ENCODE assay signal across 19 cellular contexts in genomic region chr1:182041615-182042014, GRCh38. TPM values are rescaled to one million over a fixed set of nuclear protein-coding genes. Genes with fewer than 3 reads are reported as not detected.
"Had no signal": no experiment of that assay in that cellular context is flagged by ENCODE, and none has a peak within 500 bp of the region (broad histone marks: within the 10 kb centered on the region; RNA-seq: fewer than 3 reads in every experiment).

No MANE protein-coding gene starts in this region.

- H3K4me1 ChIP-seq: gastrocnemius medialis had no signal

- DNase-seq: activated CD4-positive, alpha-beta T cell treated with anti-CD3 and anti-CD28 coated beads, Interleukin-2, amount 50 U/mL, for 4 hours; activated CD8-positive, alpha-beta memory T cell treated with anti-CD3 and anti-CD28 coated beads, Interleukin-2, amount 10 ng/mL, durations not matched to agents 7 days and 5 days; activated effector memory CD4-positive, alpha-beta T cell treated with anti-CD3 and anti-CD28 coated beads, Interleukin-2, amount 50 U/mL, for 16 hours; activated T-cell treated with anti-CD3 and anti-CD28 coated beads, Interleukin-2, amount 50 U/mL, for 24 hours; endodermal cell; gastrocnemius medialis; kidney; left ventricle myocardium superior; stimulated activated CD4-positive, alpha-beta T cell treated with anti-CD3 and anti-CD28 coated beads, Interleukin-4, amount 100 ng/mL, for 4 hours; stimulated activated naive CD8-positive, alpha-beta T cell treated with anti-CD3 and anti-CD28 coated beads, Interleukin-15, amount 100 ng/mL, for 72 hours had no signal

- H3K4me3 ChIP-seq: gastrocnemius medialis, skin epidermis, thoracic aorta had no signal

- H3K27ac ChIP-seq: gastrocnemius medialis, skin epidermis, thoracic aorta had no signal

- H3K36me3 ChIP-seq: gastrocnemius medialis, thoracic aorta had no signal

- H3K27me3 ChIP-seq: gastrocnemius medialis had no signal

- H3K9me3 ChIP-seq: gastrocnemius medialis, thoracic aorta had no signal

- ATAC-seq: activated CD4-positive, CD25-positive, alpha-beta regulatory T cell treated with anti-CD3 and anti-CD28 coated beads, Interleukin-2, amount 50 U/mL, for 24 hours; activated CD8-positive, alpha-beta memory T cell treated with anti-CD3 and anti-CD28 coated beads, Interleukin-2, amount 10 ng/mL, durations not matched to agents 7 days and 5 days; activated naive CD4-positive, alpha-beta T cell treated with anti-CD3 and anti-CD28 coated beads, Interleukin-2, amount 50 U/mL, for 72 hours; gastrocnemius medialis; left ventricle myocardium superior; stimulated activated naive CD8-positive, alpha-beta T cell treated with anti-CD3 and anti-CD28 coated beads, Interleukin-15, amount 100 ng/mL, for 72 hours had no signal

- FAIRE-seq: kidney had no signal

RNA-seq across cellular contexts. Expression of gene ZNF648, which starts 19.9 kb away (rescaled TPM):
- total RNA-seq: activated CD8-positive, alpha-beta memory T cell treated with anti-CD3 and anti-CD28 coated beads, Interleukin-2, amount 10 ng/mL, durations not matched to agents 7 days and 5 days; chondrocyte; dermis microvascular lymphatic vessel endothelial cell; kidney; left ventricle myocardium superior; myocyte; osteocyte; thoracic aorta had no signal
- polyA plus RNA-seq: esophagus had no signal
